2 cellular contexts compared by ENCODE assay signal in the genomic region with DNA sequence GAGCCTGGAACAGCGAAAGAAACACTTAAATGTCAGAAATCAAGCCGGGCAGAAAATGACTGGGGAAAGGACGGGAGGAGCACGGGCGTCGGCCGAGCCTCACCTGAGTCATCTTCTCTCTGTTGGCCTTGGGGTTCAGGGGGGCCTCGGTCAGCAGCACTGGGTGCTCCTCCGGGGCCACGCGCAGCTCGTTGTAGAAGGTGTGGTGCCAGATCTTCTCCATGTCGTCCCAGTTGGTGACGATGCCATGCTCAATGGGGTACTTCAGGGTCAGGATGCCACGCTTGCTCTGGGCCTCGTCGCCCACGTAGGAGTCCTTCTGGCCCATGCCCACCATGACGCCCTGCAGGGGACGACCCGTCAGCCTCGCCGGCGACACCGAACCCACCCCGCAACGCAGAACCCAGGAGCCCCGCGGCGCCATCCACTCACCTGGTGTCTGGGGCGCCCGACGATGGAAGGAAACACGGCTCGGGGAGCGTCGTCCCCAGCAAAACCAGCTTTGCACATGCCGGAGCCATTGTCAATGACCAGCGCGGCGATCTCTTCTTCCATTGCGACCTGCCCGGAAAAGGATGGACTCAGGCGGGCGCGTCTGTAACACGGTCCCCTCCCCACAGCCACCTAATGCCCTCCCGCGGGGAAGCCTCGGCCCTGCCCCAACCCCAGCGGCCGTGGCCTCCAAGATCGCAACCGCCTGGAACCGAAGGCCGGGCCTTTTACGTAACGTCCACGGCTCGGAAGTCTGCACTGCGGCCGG.
TF ChIP-seq lines count a peak whose summit lies in the region.

No MANE protein-coding gene starts in this region.

TF ChIP-seq in endothelial cell of umbilical vein, 7 proteins besides CTCF, POLR2A, EP300 and RAD21:
- TF ChIP-seq EZH2 (IDR thresholded peaks at IDR 0.05; ENCODE audit: borderline replicate concordance, low read depth, low read length, severe bottlenecking) (no peak), POLR2AphosphoS5 (IDR thresholded peaks at IDR 0.05; ENCODE audit: insufficient read depth, low read depth, low read length) (peak; percentile 62)
TF ChIP-seq in endothelial cell of umbilical vein: peak in this region for 1.

TF ChIP-seq in neural cell, 6 proteins besides CTCF, POLR2A, EP300 and RAD21:
- TF ChIP-seq SMC3 (conservative IDR thresholded peaks at IDR 0.05; ENCODE audit: poor library complexity) (no peak), TAF1 (IDR thresholded peaks at IDR 0.05; ENCODE audit: low read depth) (no peak), EZH2 (IDR thresholded peaks at IDR 0.05; ENCODE audit: borderline replicate concordance, insufficient read depth, low read length, poor library complexity, severe bottlenecking) (no peak), MXI1 (conservative IDR thresholded peaks at IDR 0.05; ENCODE audit: poor library complexity, severe bottlenecking) (peak; percentile 46), POLR2AphosphoS5 (IDR thresholded peaks at IDR 0.05) (peak; percentile 75)
- TF ChIP-seq, protein P1, sequence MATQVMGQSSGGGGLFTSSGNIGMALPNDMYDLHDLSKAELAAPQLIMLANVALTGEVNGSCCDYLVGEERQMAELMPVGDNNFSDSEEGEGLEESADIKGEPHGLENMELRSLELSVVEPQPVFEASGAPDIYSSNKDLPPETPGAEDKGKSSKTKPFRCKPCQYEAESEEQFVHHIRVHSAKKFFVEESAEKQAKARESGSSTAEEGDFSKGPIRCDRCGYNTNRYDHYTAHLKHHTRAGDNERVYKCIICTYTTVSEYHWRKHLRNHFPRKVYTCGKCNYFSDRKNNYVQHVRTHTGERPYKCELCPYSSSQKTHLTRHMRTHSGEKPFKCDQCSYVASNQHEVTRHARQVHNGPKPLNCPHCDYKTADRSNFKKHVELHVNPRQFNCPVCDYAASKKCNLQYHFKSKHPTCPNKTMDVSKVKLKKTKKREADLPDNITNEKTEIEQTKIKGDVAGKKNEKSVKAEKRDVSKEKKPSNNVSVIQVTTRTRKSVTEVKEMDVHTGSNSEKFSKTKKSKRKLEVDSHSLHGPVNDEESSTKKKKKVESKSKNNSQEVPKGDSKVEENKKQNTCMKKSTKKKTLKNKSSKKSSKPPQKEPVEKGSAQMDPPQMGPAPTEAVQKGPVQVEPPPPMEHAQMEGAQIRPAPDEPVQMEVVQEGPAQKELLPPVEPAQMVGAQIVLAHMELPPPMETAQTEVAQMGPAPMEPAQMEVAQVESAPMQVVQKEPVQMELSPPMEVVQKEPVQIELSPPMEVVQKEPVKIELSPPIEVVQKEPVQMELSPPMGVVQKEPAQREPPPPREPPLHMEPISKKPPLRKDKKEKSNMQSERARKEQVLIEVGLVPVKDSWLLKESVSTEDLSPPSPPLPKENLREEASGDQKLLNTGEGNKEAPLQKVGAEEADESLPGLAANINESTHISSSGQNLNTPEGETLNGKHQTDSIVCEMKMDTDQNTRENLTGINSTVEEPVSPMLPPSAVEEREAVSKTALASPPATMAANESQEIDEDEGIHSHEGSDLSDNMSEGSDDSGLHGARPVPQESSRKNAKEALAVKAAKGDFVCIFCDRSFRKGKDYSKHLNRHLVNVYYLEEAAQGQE (IDR thresholded peaks at IDR 0.05; ENCODE audit: borderline replicate concordance): peak; percentile 60
